Comparison of ENCODE assay signal across 8 cellular contexts in the genomic region with DNA sequence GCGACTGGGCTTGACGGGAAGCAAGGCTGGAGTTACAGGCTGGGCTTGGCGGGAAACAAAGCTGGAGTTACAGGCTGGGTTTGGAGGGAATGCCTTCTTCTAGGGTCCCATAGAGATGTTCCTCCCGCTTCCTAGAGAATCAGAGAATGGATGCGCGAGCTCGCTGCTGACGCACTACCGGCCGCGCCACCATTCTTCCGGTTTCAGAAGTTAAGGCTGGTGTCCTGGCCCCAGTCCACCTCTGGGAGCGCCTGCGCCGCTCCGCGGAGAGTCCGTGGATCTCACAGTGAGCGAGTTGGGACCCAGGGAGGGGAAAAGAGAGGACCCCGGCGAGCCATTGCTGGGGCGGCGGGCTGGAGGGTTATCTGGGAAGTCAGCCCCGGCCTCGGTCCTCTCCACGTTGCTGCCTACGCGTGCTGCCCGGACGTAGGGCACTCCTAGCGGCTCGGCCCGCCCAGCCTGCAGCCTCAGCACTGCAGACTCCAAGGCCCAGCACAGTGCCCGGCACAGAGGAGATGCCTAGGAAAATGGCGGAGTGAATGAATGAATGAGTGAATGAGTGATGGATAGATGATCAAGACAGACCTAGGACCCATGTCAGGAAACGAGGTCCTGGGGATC. TPM values are rescaled to one million over a fixed set of nuclear protein-coding genes. Genes with fewer than 3 reads are reported as not detected.
A peak's percentile ranks its signal among the peaks of the same experiment; 100 is the strongest.
DNase-seq lines count a peak whose midpoint lies in the region; ATAC-seq and TF ChIP-seq lines count a peak whose summit lies in the region.

A gene (plus strand): TSS at position 206 of the 621 bp plus-strand sequence. CDS start 7,602 bp downstream, outside the sequence.

- peak within 1 kb of the TSS; percentile 81 for H3K4me3 ChIP-seq in AG09309 (ENCODE audit: control insufficient read depth, low read depth, low read length)
- peak within 1 kb of the TSS; percentile 76 for H3K4me3 ChIP-seq in astrocyte of the cerebellum (ENCODE audit: low read depth, low read length)
- peak within 1 kb of the TSS; percentile 67 to 80 for H3K4me3 ChIP-seq in right atrium auricular region

- peaks cover 0 to 5% of the 10 kb centered on the region in 2 donors for H3K4me1 ChIP-seq in right atrium auricular region

- DNase-seq in AG09309 (ENCODE audit: low read depth) (peak; percentile 49), HT1080 (ENCODE audit: low read depth) (peak; percentile 61), T-helper 22 cell (ENCODE audit: low read depth) (peak; percentile 3), astrocyte of the cerebellum (ENCODE audit: low read depth) (peak; percentile 74), right atrium auricular region (ENCODE audit: low spot score) (peak; percentile 88), pulmonary artery endothelial cell (ENCODE audit: low read depth, low spot score) (peak; percentile 72), ureter (ENCODE audit: low spot score) (peak; percentile 84)

- peaks cover 1% of the 10 kb centered on the region for H3K36me3 ChIP-seq in right atrium auricular region

- H3K27ac ChIP-seq in right atrium auricular region, result peak within 1 kb of the TSS; percentile 59 to 70

- in situ Hi-C loops in astrocyte of the cerebellum (cut with HindIII; ENCODE audit: low sequenced_read_pairs), result no loop called here

- TF ChIP-seq CTCF in AG09309 (IDR thresholded peaks at IDR 0.05; ENCODE audit: control insufficient read depth, insufficient read depth, low read depth, low read length, missing control alignments) (peak; percentile 42), astrocyte of the cerebellum (IDR thresholded peaks at IDR 0.05; ENCODE audit: low read depth, low read length, missing control alignments) (peak; percentile 31), right atrium auricular region (IDR thresholded peaks at IDR 0.05) (peak in 1 of 2 donors; percentile 50)

- no peaks in the 10 kb centered on the region for H3K27me3 ChIP-seq in right atrium auricular region

- ATAC-seq in HG03457 (IDR thresholded peaks at IDR 0.05; ENCODE audit: unreplicated experiment), result no peak

- peaks cover 5 to 47% of the 10 kb centered on the region in 2 donors for H3K9me3 ChIP-seq in right atrium auricular region

RNA-seq across cellular contexts. Expression of the gene that starts here (rescaled TPM):
- 0.37 and 0.72 TPM in 2 replicates for total RNA-seq in HT1080 (2014; rRNA removed; shearing (Covaris generic))
- 0.69 and 0.81 TPM in 2 replicates for polyA plus RNA-seq in HT1080 (2015; cell fraction: cytosol; rRNA removed)
- 1.0 and 1.9 TPM in 2 replicates for polyA plus RNA-seq in HT1080 (2015; cell fraction: nucleus; rRNA removed)
- total RNA-seq in right atrium auricular region, result 1 to 10 TPM; 2.3 to 3.1 TPM
- total RNA-seq in pulmonary artery endothelial cell, result 3.6 and 3.7 TPM in 2 replicates
- 11.4 TPM for total RNA-seq in ureter

Comparison
In these comparisons a context has a peak if more than half of its experiments do, and no peak if none do; other contexts are left out.
1. DNase-seq: peak in every context shown above with its lines; median percentile 88 in right atrium auricular region; 84 in ureter; 74 in astrocyte of the cerebellum; 72 in pulmonary artery endothelial cell; 61 in HT1080; 49 in AG09309; 3 in T-helper 22 cell.